Comparison of ENCODE assay signal across 8 cellular contexts in the genomic region with DNA sequence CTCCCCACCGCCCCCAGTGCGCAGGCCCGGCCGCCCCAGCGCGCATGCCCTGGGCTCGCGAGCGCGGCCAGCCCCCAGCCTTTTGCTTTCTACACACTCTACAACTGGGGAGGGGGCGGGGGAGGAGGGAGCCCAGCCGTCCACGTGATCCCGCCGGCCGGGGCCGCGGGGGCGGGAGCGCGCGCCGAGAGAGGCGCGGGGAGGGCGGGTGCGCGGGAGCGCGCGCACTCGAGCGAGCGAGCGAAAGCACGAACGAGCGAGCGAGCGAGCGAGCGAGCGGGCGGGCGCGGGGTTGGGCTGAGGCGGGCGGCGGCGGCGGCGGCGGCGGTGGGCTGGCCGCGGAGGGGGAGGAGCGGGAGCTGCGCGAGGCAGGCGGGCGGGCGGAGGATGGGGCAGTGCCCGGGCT. TPM values are rescaled to one million over a fixed set of nuclear protein-coding genes. Genes with fewer than 3 reads are reported as not detected.
DNase-seq lines count a peak whose midpoint lies in the region; ATAC-seq and TF ChIP-seq lines count a peak whose summit lies in the region.

A gene (plus strand): TSS at position 395 of the 406 bp plus-strand sequence. CDS start 1,179 bp downstream, outside the sequence.

- CTCF ChIA-PET in activated CD4-positive, alpha-beta T cell treated with anti-CD3 and anti-CD28 coated beads for 36 hours (lab: Charles Lee), result no interaction called here

- POLR2A ChIA-PET in activated CD4-positive, alpha-beta T cell treated with anti-CD3 and anti-CD28 coated beads for 36 hours (lab: Charles Lee), result no interaction called here

- no peak for DNase-seq in GM12864 (ENCODE audit: low read depth)
- peak; percentile 82 for DNase-seq in NCI-H1694 treated with DMSO at 0.1 percent for 48 hours (lab: John Stamatoyannopoulos, UW)
- peak; percentile 78 for DNase-seq in activated CD4-positive, alpha-beta T cell treated with anti-CD3 and anti-CD28 coated beads for 36 hours
- DNase-seq in left kidney (ENCODE audit: low read depth, low spot score), result peak; percentile 99
- DNase-seq in stimulated activated CD4-positive, alpha-beta T cell treated with anti-CD3 and anti-CD28 coated beads, Interleukin-15, amount 100 ng/mL, for 24 hours, result peak; percentile 56
- DNase-seq in cortex of kidney (lab: John Stamatoyannopoulos, UW), result no peak

- intact Hi-C loops in activated CD4-positive, alpha-beta T cell treated with anti-CD3 and anti-CD28 coated beads for 36 hours (cut with DNase I, micrococcal nuclease), result loop anchor here in 1 of 2 experiments (2.0 to 5.0 kb wide), 2 partner anchors 141 to 1079 kb away; no protein-coding TSS in a partner anchor
- intact Hi-C loops in dendritic cell treated with granulocyte-macrophage colony-stimulating factor and Interleukin-4, amounts not matched to agents 40 ng/mL and 50 ng/mL, for 4 days (cut with micrococcal nuclease), result no loop called here

- no peak within 1 kb of the TSS for H3K27ac Mint-ChIP-seq in activated CD4-positive, alpha-beta T cell treated with anti-CD3 and anti-CD28 coated beads for 36 hours
- H3K27ac Mint-ChIP-seq in dendritic cell treated with granulocyte-macrophage colony-stimulating factor and Interleukin-4, amounts not matched to agents 40 ng/mL and 50 ng/mL, for 4 days, result peak within 1 kb of the TSS; percentile 22

- peaks cover 30% of the 10 kb centered on the region for H3K27me3 Mint-ChIP-seq in activated CD4-positive, alpha-beta T cell treated with anti-CD3 and anti-CD28 coated beads for 36 hours
- H3K27me3 Mint-ChIP-seq in dendritic cell treated with granulocyte-macrophage colony-stimulating factor and Interleukin-4, amounts not matched to agents 40 ng/mL and 50 ng/mL, for 4 days, result peaks cover 32% of the 10 kb centered on the region

- TF ChIP-seq CTCF in GM12864 (IDR thresholded peaks at IDR 0.05; ENCODE audit: low read depth, low read length, missing control alignments), result no peak

- no peaks in the 10 kb centered on the region for H3K36me3 Mint-ChIP-seq in activated CD4-positive, alpha-beta T cell treated with anti-CD3 and anti-CD28 coated beads for 36 hours (ENCODE audit: low read depth)
- H3K36me3 Mint-ChIP-seq in dendritic cell treated with granulocyte-macrophage colony-stimulating factor and Interleukin-4, amounts not matched to agents 40 ng/mL and 50 ng/mL, for 4 days (ENCODE audit: low read depth), result peaks cover 11% of the 10 kb centered on the region

- H3K4me3 Mint-ChIP-seq in activated CD4-positive, alpha-beta T cell treated with anti-CD3 and anti-CD28 coated beads for 36 hours, result peak within 1 kb of the TSS; percentile 78
- peak within 1 kb of the TSS; percentile 89 for H3K4me3 Mint-ChIP-seq in dendritic cell treated with granulocyte-macrophage colony-stimulating factor and Interleukin-4, amounts not matched to agents 40 ng/mL and 50 ng/mL, for 4 days

- peak; percentile 66 for ATAC-seq in HG02642 (IDR thresholded peaks at IDR 0.05; ENCODE audit: poor library complexity, unreplicated experiment)
- ATAC-seq in activated CD4-positive, alpha-beta T cell treated with anti-CD3 and anti-CD28 coated beads for 36 hours, result peak; percentile 76

- H3K9me3 Mint-ChIP-seq in activated CD4-positive, alpha-beta T cell treated with anti-CD3 and anti-CD28 coated beads for 36 hours (ENCODE audit: low read depth), result no peaks in the 10 kb centered on the region
- no peaks in the 10 kb centered on the region for H3K9me3 Mint-ChIP-seq in dendritic cell treated with granulocyte-macrophage colony-stimulating factor and Interleukin-4, amounts not matched to agents 40 ng/mL and 50 ng/mL, for 4 days

- H3K4me3 ChIP-seq in GM12864 (ENCODE audit: low read depth, low read length), result peak within 1 kb of the TSS; percentile 88

- H3K4me1 Mint-ChIP-seq in activated CD4-positive, alpha-beta T cell treated with anti-CD3 and anti-CD28 coated beads for 36 hours, result peaks cover 10% of the 10 kb centered on the region
- peaks cover 19% of the 10 kb centered on the region for H3K4me1 Mint-ChIP-seq in dendritic cell treated with granulocyte-macrophage colony-stimulating factor and Interleukin-4, amounts not matched to agents 40 ng/mL and 50 ng/mL, for 4 days (ENCODE audit: low read depth)

RNA-seq across cellular contexts. Expression of the gene that starts here (rescaled TPM):
- total RNA-seq in activated CD4-positive, alpha-beta T cell treated with anti-CD3 and anti-CD28 coated beads for 36 hours, result 1 to 10 TPM; 2.4 to 3.0 TPM

Comparison
In these comparisons a context has a peak if more than half of its experiments do, and no peak if none do; other contexts are left out.
1. DNase-seq: peak in NCI-H1694 treated with DMSO at 0.1 percent for 48 hours (single experiment), activated CD4-positive, alpha-beta T cell treated with anti-CD3 and anti-CD28 coated beads for 36 hours (single experiment), left kidney (single experiment) and stimulated activated CD4-positive, alpha-beta T cell treated with anti-CD3 and anti-CD28 coated beads, Interleukin-15, amount 100 ng/mL, for 24 hours (single experiment); none in GM12864 (single experiment) and cortex of kidney (single experiment).